ENCODE assay signal across 2 cellular contexts in genomic region chr12:25591132-25591531, GRCh38.
TF ChIP-seq lines count a peak whose summit lies in the region.

No MANE protein-coding gene starts in this region.

TF ChIP-seq in GM23338, 12 proteins besides CTCF, POLR2A, EP300 and RAD21:
- no peak for TF ChIP-seq REST (IDR thresholded peaks at IDR 0.05; ENCODE audit: unreplicated experiment)
- TF ChIP-seq NANOG (IDR thresholded peaks at IDR 0.05; ENCODE audit: borderline replicate concordance) = no peak
- TF ChIP-seq JUNB (IDR thresholded peaks at IDR 0.05; ENCODE audit: unreplicated experiment) = no peak
- TF ChIP-seq ZNF331 (CRISPR knock-in tag; IDR thresholded peaks at IDR 0.05; ENCODE audit: low read depth) = no peak
- TF ChIP-seq, protein P1, sequence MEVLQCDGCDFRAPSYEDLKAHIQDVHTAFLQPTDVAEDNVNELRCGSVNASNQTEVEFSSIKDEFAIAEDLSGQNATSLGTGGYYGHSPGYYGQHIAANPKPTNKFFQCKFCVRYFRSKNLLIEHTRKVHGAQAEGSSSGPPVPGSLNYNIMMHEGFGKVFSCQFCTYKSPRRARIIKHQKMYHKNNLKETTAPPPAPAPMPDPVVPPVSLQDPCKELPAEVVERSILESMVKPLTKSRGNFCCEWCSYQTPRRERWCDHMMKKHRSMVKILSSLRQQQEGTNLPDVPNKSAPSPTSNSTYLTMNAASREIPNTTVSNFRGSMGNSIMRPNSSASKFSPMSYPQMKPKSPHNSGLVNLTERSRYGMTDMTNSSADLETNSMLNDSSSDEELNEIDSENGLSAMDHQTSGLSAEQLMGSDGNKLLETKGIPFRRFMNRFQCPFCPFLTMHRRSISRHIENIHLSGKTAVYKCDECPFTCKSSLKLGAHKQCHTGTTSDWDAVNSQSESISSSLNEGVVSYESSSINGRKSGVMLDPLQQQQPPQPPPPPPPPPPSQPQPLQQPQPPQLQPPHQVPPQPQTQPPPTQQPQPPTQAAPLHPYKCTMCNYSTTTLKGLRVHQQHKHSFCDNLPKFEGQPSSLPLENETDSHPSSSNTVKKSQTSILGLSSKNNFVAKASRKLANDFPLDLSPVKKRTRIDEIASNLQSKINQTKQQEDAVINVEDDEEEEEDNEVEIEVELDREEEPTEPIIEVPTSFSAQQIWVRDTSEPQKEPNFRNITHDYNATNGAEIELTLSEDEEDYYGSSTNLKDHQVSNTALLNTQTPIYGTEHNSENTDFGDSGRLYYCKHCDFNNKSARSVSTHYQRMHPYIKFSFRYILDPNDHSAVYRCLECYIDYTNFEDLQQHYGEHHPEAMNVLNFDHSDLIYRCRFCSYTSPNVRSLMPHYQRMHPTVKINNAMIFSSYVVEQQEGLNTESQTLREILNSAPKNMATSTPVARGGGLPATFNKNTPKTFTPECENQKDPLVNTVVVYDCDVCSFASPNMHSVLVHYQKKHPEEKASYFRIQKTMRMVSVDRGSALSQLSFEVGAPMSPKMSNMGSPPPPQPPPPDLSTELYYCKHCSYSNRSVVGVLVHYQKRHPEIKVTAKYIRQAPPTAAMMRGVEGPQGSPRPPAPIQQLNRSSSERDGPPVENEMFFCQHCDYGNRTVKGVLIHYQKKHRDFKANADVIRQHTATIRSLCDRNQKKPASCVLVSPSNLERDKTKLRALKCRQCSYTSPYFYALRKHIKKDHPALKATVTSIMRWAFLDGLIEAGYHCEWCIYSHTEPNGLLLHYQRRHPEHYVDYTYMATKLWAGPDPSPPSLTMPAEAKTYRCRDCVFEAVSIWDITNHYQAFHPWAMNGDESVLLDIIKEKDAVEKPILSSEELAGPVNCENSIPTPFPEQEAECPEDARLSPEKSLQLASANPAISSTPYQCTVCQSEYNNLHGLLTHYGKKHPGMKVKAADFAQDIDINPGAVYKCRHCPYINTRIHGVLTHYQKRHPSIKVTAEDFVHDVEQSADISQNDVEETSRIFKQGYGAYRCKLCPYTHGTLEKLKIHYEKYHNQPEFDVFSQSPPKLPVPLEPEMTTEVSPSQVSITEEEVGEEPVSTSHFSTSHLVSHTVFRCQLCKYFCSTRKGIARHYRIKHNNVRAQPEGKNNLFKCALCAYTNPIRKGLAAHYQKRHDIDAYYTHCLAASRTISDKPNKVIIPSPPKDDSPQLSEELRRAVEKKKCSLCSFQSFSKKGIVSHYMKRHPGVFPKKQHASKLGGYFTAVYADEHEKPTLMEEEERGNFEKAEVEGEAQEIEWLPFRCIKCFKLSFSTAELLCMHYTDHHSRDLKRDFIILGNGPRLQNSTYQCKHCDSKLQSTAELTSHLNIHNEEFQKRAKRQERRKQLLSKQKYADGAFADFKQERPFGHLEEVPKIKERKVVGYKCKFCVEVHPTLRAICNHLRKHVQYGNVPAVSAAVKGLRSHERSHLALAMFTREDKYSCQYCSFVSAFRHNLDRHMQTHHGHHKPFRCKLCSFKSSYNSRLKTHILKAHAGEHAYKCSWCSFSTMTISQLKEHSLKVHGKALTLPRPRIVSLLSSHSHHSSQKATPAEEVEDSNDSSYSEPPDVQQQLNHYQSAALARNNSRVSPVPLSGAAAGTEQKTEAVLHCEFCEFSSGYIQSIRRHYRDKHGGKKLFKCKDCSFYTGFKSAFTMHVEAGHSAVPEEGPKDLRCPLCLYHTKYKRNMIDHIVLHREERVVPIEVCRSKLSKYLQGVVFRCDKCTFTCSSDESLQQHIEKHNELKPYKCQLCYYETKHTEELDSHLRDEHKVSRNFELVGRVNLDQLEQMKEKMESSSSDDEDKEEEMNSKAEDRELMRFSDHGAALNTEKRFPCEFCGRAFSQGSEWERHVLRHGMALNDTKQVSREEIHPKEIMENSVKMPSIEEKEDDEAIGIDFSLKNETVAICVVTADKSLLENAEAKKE (CRISPR knock-in tag; IDR thresholded peaks at IDR 0.05) = no peak

TF ChIP-seq in H1, 55 proteins besides CTCF, POLR2A, EP300 and RAD21:
- TF ChIP-seq CBX8 (IDR thresholded peaks at IDR 0.05; ENCODE audit: borderline replicate concordance, low read depth, low read length) = no peak
